In the genomic region with DNA sequence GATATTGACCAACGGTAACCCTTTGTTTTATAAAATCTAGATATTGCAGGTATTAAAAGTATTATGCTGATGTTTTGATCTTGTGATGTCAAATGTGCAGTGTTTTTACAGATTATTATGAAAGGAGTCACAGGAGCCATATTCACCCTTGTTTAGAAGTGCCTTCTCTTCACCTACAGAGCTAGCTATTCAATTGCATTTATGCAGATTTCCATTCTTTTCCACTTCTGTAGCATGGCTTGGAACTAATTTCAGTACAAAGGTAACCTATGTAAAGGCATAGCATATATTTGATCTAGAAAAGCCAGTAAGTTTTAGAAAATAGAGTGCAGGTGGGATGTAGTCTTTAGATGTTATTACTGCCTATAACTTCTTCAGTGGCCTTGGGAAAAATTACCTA, we compare ENCODE assay signal across 28 cellular contexts.
"Had no signal": no experiment of that assay in that cellular context is flagged by ENCODE, and none has a peak within 500 bp of the region (broad histone marks: within the 10 kb centered on the region; RNA-seq: fewer than 3 reads in every experiment).

No MANE protein-coding gene starts in this region.

- H3K27ac ChIP-seq: stomach, suprapubic skin, testis, thoracic aorta, thyroid gland, tibial artery, tibial nerve, transverse colon, upper lobe of left lung, upper lobe of right lung, uterus, vagina had no signal

- ATAC-seq: stimulated activated effector memory CD8-positive, alpha-beta T cell treated with anti-CD3 and anti-CD28 coated beads, Interleukin-12 subunit alpha, Interleukin-12 subunit beta, amount 100 ng/mL, for 72 hours; stimulated activated memory B cell treated with anti-CD40 and anti-IgM and Interleukin-4, amounts not matched to agents 10 μg/mL and 1 μg/mL and 100 μg/mL, for 72 hours; stimulated activated naive B cell treated with anti-CD40 and anti-IgM and Interleukin-4, amounts not matched to agents 10 μg/mL and 1 μg/mL and 100 μg/mL, for 72 hours; stimulated activated naive CD8-positive, alpha-beta T cell treated with anti-CD3 and anti-CD28 coated beads, Interleukin-15, amount 100 ng/mL, for 72 hours; stimulated activated naive CD8-positive, alpha-beta T cell treated with anti-CD3 and anti-CD28 coated beads, Interleukin-15, Interleukin-2, amounts not matched to agents 100 U/mL and 50 U/mL, for 24 hours; upper lobe of right lung had no signal

- H3K9me3 ChIP-seq: stomach, suprapubic skin, testis, thoracic aorta, thyroid gland, tibial artery, tibial nerve, transverse colon, upper lobe of left lung, upper lobe of right lung, uterus, vagina had no signal

- H3K27ac Mint-ChIP-seq: stimulated activated effector memory CD8-positive, alpha-beta T cell treated with anti-CD3 and anti-CD28 coated beads, Interleukin-12 subunit alpha, Interleukin-12 subunit beta, amount 100 ng/mL, for 72 hours; stimulated activated memory B cell treated with anti-CD40 and anti-IgM and Interleukin-4, amounts not matched to agents 10 μg/mL and 1 μg/mL and 100 μg/mL, for 72 hours; stimulated activated naive B cell treated with anti-CD40 and anti-IgM and Interleukin-4, amounts not matched to agents 10 μg/mL and 1 μg/mL and 100 μg/mL, for 72 hours; stimulated activated naive CD8-positive, alpha-beta T cell treated with anti-CD3 and anti-CD28 coated beads, Interleukin-15, amount 100 ng/mL, for 72 hours; stimulated activated naive CD8-positive, alpha-beta T cell treated with anti-CD3 and anti-CD28 coated beads, Interleukin-15, Interleukin-2, amounts not matched to agents 100 ng/mL and 50 ng/mL, for 24 hours; type B pancreatic cell had no signal

- H3K36me3 Mint-ChIP-seq: stimulated activated effector memory CD8-positive, alpha-beta T cell treated with anti-CD3 and anti-CD28 coated beads, Interleukin-12 subunit alpha, Interleukin-12 subunit beta, amount 100 ng/mL, for 72 hours; stimulated activated memory B cell treated with anti-CD40 and anti-IgM and Interleukin-4, amounts not matched to agents 10 μg/mL and 1 μg/mL and 100 μg/mL, for 72 hours; stimulated activated naive B cell treated with anti-CD40 and anti-IgM and Interleukin-4, amounts not matched to agents 10 μg/mL and 1 μg/mL and 100 μg/mL, for 72 hours; type B pancreatic cell had no signal

- H3K4me1 Mint-ChIP-seq: stimulated activated effector memory CD8-positive, alpha-beta T cell treated with anti-CD3 and anti-CD28 coated beads, Interleukin-12 subunit alpha, Interleukin-12 subunit beta, amount 100 ng/mL, for 72 hours; stimulated activated memory B cell treated with anti-CD40 and anti-IgM and Interleukin-4, amounts not matched to agents 10 μg/mL and 1 μg/mL and 100 μg/mL, for 72 hours; stimulated activated naive B cell treated with anti-CD40 and anti-IgM and Interleukin-4, amounts not matched to agents 10 μg/mL and 1 μg/mL and 100 μg/mL, for 72 hours; stimulated activated naive CD8-positive, alpha-beta T cell treated with anti-CD3 and anti-CD28 coated beads, Interleukin-15, amount 100 ng/mL, for 72 hours had no signal

- H3K27me3 ChIP-seq: stomach, suprapubic skin, testis, thyroid gland, tibial artery, tibial nerve, transverse colon, upper lobe of left lung, upper lobe of right lung, uterus, vagina had no signal

- H3K4me3 Mint-ChIP-seq: stimulated activated effector memory CD8-positive, alpha-beta T cell treated with anti-CD3 and anti-CD28 coated beads, Interleukin-12 subunit alpha, Interleukin-12 subunit beta, amount 100 ng/mL, for 72 hours; stimulated activated memory B cell treated with anti-CD40 and anti-IgM and Interleukin-4, amounts not matched to agents 10 μg/mL and 1 μg/mL and 100 μg/mL, for 72 hours; stimulated activated naive B cell treated with anti-CD40 and anti-IgM and Interleukin-4, amounts not matched to agents 10 μg/mL and 1 μg/mL and 100 μg/mL, for 72 hours; stimulated activated naive CD8-positive, alpha-beta T cell treated with anti-CD3 and anti-CD28 coated beads, Interleukin-15, amount 100 ng/mL, for 72 hours; stimulated activated naive CD8-positive, alpha-beta T cell treated with anti-CD3 and anti-CD28 coated beads, Interleukin-15, Interleukin-2, amounts not matched to agents 100 ng/mL and 50 ng/mL, for 24 hours; type B pancreatic cell had no signal

- H3K27me3 Mint-ChIP-seq: stimulated activated memory B cell treated with anti-CD40 and anti-IgM and Interleukin-4, amounts not matched to agents 10 μg/mL and 1 μg/mL and 100 μg/mL, for 72 hours; type B pancreatic cell had no signal

- H3K36me3 ChIP-seq: stomach, suprapubic skin, thoracic aorta, thyroid gland, tibial artery, tibial nerve, transverse colon, upper lobe of left lung, upper lobe of right lung, uterus, vagina had no signal

- H3K9me3 Mint-ChIP-seq: stimulated activated effector memory CD8-positive, alpha-beta T cell treated with anti-CD3 and anti-CD28 coated beads, Interleukin-12 subunit alpha, Interleukin-12 subunit beta, amount 100 ng/mL, for 72 hours; stimulated activated memory B cell treated with anti-CD40 and anti-IgM and Interleukin-4, amounts not matched to agents 10 μg/mL and 1 μg/mL and 100 μg/mL, for 72 hours; stimulated activated naive CD8-positive, alpha-beta T cell treated with anti-CD3 and anti-CD28 coated beads, Interleukin-15, amount 100 ng/mL, for 72 hours; stimulated activated naive CD8-positive, alpha-beta T cell treated with anti-CD3 and anti-CD28 coated beads, Interleukin-15, Interleukin-2, amounts not matched to agents 100 ng/mL and 50 ng/mL, for 24 hours; type B pancreatic cell had no signal

- H3K4me1 ChIP-seq: stomach, suprapubic skin, testis, thyroid gland, tibial nerve, transverse colon, upper lobe of left lung, upper lobe of right lung, uterus, vagina had no signal

- H3K4me3 ChIP-seq: stomach, suprapubic skin, testis, thoracic aorta, thyroid gland, tibial artery, tibial nerve, transverse colon, upper lobe of left lung, upper lobe of right lung, uterus, vagina had no signal

- DNase-seq: stimulated activated CD4-positive, alpha-beta T cell treated with anti-CD3 and anti-CD28 coated beads, Interleukin-2, amount 100 ng/mL, for 48 hours; stimulated activated CD4-positive, alpha-beta T cell treated with anti-CD3 and anti-CD28 coated beads, Interleukin-4, amount 100 ng/mL, for 1 hour; stimulated activated CD4-positive, alpha-beta T cell treated with anti-CD3 and anti-CD28 coated beads, Interleukin-4, amount 100 ng/mL, for 24 hours; stimulated activated CD4-positive, alpha-beta T cell treated with anti-CD3 and anti-CD28 coated beads, Interleukin-4, amount 100 ng/mL, for 4 hours; stimulated activated CD8-positive, alpha-beta memory T cell treated with anti-CD3 and anti-CD28 coated beads, Interleukin-4, amount 100 ng/mL, for 48 hours; stimulated activated naive B cell treated with anti-CD40 and anti-IgM and Interleukin-4, amounts not matched to agents 10 μg/mL and 1 μg/mL and 100 μg/mL, for 72 hours; stimulated activated naive CD4-positive, alpha-beta T cell; stimulated activated naive CD4-positive, alpha-beta T cell treated with Interleukin-2 at 50 U/mL for 16 hours; stimulated activated naive CD8-positive, alpha-beta T cell treated with anti-CD3 and anti-CD28 coated beads, Interleukin-15, amount 100 ng/mL, for 72 hours; stimulated activated naive CD8-positive, alpha-beta T cell treated with anti-CD3 and anti-CD28 coated beads, Interleukin-15, Interleukin-2, amounts not matched to agents 100 U/mL and 50 U/mL, for 24 hours; stomach; substantia nigra; testis; thyroid gland; tibial artery; transverse colon; trophoblast cell; upper lobe of left lung; upper lobe of right lung; uterus had no signal
